10 cellular contexts compared by ENCODE assay signal in genomic region chr20:310645-311044, GRCh38. TPM values are rescaled to one million over a fixed set of nuclear protein-coding genes. Genes with fewer than 3 reads are reported as not detected.
DNase-seq lines count a peak whose midpoint lies in the region; ATAC-seq and TF ChIP-seq lines count a peak whose summit lies in the region.
"Had no signal": no experiment of that assay in that cellular context is flagged by ENCODE, and none has a peak within 500 bp of the region (broad histone marks: within the 10 kb centered on the region; RNA-seq: fewer than 3 reads in every experiment).

No MANE protein-coding gene starts in this region.

- H3K9me3 ChIP-seq in T-helper 17 cell (ENCODE audit: control insufficient read depth, low read length, poor library complexity, severe bottlenecking) (no peaks in the 10 kb centered on the region), skeletal muscle satellite cell (replicated peaks; ENCODE audit: low read length) (no peaks in the 10 kb centered on the region)

- H3K27me3 Mint-ChIP-seq in GM23338 (ENCODE audit: insufficient read depth, low read depth, poor library complexity) (peaks cover 4% of the 10 kb centered on the region), T-helper 17 cell (peaks cover 4% of the 10 kb centered on the region), glutamatergic neuron (ENCODE audit: unreplicated experiment) (peaks cover 3% of the 10 kb centered on the region)

- peaks cover 8% of the 10 kb centered on the region for H3F3A ChIP-seq in GM23338 (replicated peaks; ENCODE audit: low read depth)

- H2AFZ ChIP-seq in GM23338, result no peak overlapping the region

- H3K4me3 Mint-ChIP-seq in GM23338 (peak overlapping the region; percentile 81; the same call in 2 of the 3 replicates), T-helper 17 cell (peak overlapping the region; percentile 62), glutamatergic neuron (ENCODE audit: unreplicated experiment) (peak overlapping the region; percentile 90)

- H3K27ac Mint-ChIP-seq in GM23338 (no peak overlapping the region), T-helper 17 cell (no peak overlapping the region), glutamatergic neuron (ENCODE audit: unreplicated experiment) (peak overlapping the region; percentile 96)

- H3K9me2 ChIP-seq in GM23338 (ENCODE audit: insufficient read depth), result no peaks in the 10 kb centered on the region

- DNase-seq in GM23338 (ENCODE audit: low spot score) (no peak), T-helper 17 cell (no peak), glutamatergic neuron (no peak), NCI-H526 (lab: John Stamatoyannopoulos, UW) (no peak)

- no peaks in the 10 kb centered on the region for H3K79me2 ChIP-seq in GM23338 (replicated peaks; ENCODE audit: insufficient read depth)

- H3K4me2 ChIP-seq in GM23338 (peak overlapping the region; percentile 27), skeletal muscle satellite cell (ENCODE audit: low read length) (peak overlapping the region; percentile 68)

- ATAC-seq in GM23338 (no peak), T-helper 17 cell (no peak), GM21529 (IDR thresholded peaks at IDR 0.05; ENCODE audit: unreplicated experiment) (no peak), GM18907 (IDR thresholded peaks at IDR 0.05; ENCODE audit: unreplicated experiment) (no peak), GM18519 (IDR thresholded peaks at IDR 0.05; ENCODE audit: low FRiP score, unreplicated experiment) (no peak)

- H4K20me1 ChIP-seq in GM23338 (replicated peaks; ENCODE audit: insufficient read depth), result no peaks in the 10 kb centered on the region

- peak overlapping the region; percentile 19 for H3K4me3 ChIP-seq in GM23338
- no peak overlapping the region for H3K4me3 ChIP-seq in skeletal muscle satellite cell (ENCODE audit: low read length)

- peak overlapping the region; percentile 11 for H3K27ac ChIP-seq in GM23338 (ENCODE audit: low read depth)

- H3K9ac ChIP-seq in skeletal muscle satellite cell (ENCODE audit: low read depth, low read length), result no peak overlapping the region

- H3K4me1 ChIP-seq in GM23338 (ENCODE audit: insufficient read depth) (peaks cover 19% of the 10 kb centered on the region), skeletal muscle satellite cell (ENCODE audit: control insufficient read depth, insufficient read depth, low read length) (peaks cover 23% of the 10 kb centered on the region)

- H3K4me1 Mint-ChIP-seq in GM23338 (peaks cover 24% of the 10 kb centered on the region), T-helper 17 cell (peaks cover 10% of the 10 kb centered on the region), glutamatergic neuron (ENCODE audit: low read depth, unreplicated experiment) (peaks cover 10% of the 10 kb centered on the region)

- no peaks in the 10 kb centered on the region; the same call in 2 of the 3 replicates for H3K9me3 Mint-ChIP-seq in GM23338
- peaks cover 2% of the 10 kb centered on the region for H3K9me3 Mint-ChIP-seq in glutamatergic neuron (ENCODE audit: unreplicated experiment)
- H3K9me3 Mint-ChIP-seq: H9 had no signal

- H3K36me3 Mint-ChIP-seq in GM23338 (ENCODE audit: low read depth) (no peaks in the 10 kb centered on the region; the same call in 2 of the 3 replicates), T-helper 17 cell (ENCODE audit: low read depth) (no peaks in the 10 kb centered on the region), glutamatergic neuron (ENCODE audit: unreplicated experiment) (no peaks in the 10 kb centered on the region)

- TF ChIP-seq CTCF in GM23338 (conservative IDR thresholded peaks at IDR 0.05; ENCODE audit: low read depth in 2 of 2), result no peak
- no peak for TF ChIP-seq CTCF in glutamatergic neuron (IDR thresholded peaks at IDR 0.05; ENCODE audit: partially characterized antibody, unreplicated experiment)

- H3K27me3 ChIP-seq in GM23338 (ENCODE audit: insufficient read depth), result no peaks in the 10 kb centered on the region
- no peaks in the 10 kb centered on the region for H3K27me3 ChIP-seq in skeletal muscle satellite cell (ENCODE audit: control insufficient read depth, insufficient read depth, low read length)

- no peaks in the 10 kb centered on the region for H3K36me3 ChIP-seq in GM23338 (ENCODE audit: insufficient read depth)
- H3K36me3 ChIP-seq in skeletal muscle satellite cell (ENCODE audit: insufficient read depth, low read length), result no peaks in the 10 kb centered on the region

TF ChIP-seq in GM23338, 12 proteins besides CTCF, POLR2A, EP300 and RAD21 (continues in another document):
- TF ChIP-seq ETS1 (IDR thresholded peaks at IDR 0.05) (no peak), CREB1 (CRISPR knock-in tag; IDR thresholded peaks at IDR 0.05; ENCODE audit: low read depth) (no peak), NANOG (IDR thresholded peaks at IDR 0.05; ENCODE audit: borderline replicate concordance) (no peak), ZNF114 (CRISPR knock-in tag; IDR thresholded peaks at IDR 0.05) (no peak), STAT1 (IDR thresholded peaks at IDR 0.05; ENCODE audit: unreplicated experiment) (no peak)

RNA-seq across cellular contexts. Expression of gene ZCCHC3, which starts 13.3 kb away (rescaled TPM):
- 65.8 and 66.3 TPM in 2 replicates for total RNA-seq in GM23338 (2014; rRNA removed; shearing (Covaris generic))
- 26.5 and 31.3 TPM in 2 replicates for polyA plus RNA-seq in GM23338 (2016; fragmentation: Nextera tagmentation; extraction: Ambion mirVana)
- total RNA-seq in T-helper 17 cell (10 to 100 TPM; 15.6 to 18.9 TPM), glutamatergic neuron (ENCODE audit: unreplicated experiment) (15.3 TPM)
- total RNA-seq in skeletal muscle satellite cell (2012; rRNA removed), result 3.7 and 4.1 TPM in 2 replicates

RNA-seq across cellular contexts. Expression of gene SOX12, which starts 14.7 kb away (rescaled TPM):
- total RNA-seq in GM23338 (2014; rRNA removed; shearing (Covaris generic)), result 29.0 and 32.0 TPM in 2 replicates
- 14.1 and 16.1 TPM in 2 replicates for polyA plus RNA-seq in GM23338 (2016; fragmentation: Nextera tagmentation; extraction: Ambion mirVana)
- total RNA-seq in T-helper 17 cell (1 to 10 TPM; 5.2 to 8.3 TPM), glutamatergic neuron (ENCODE audit: unreplicated experiment) (67.0 TPM)
- 3.3 and 4.2 TPM in 2 replicates for total RNA-seq in skeletal muscle satellite cell (2012; rRNA removed)

RNA-seq across cellular contexts. Expression of gene C20orf96, which starts 20.1 kb away (rescaled TPM):
- total RNA-seq in GM23338 (2014; rRNA removed; shearing (Covaris generic)), result 14.6 and 17.8 TPM in 2 replicates
- polyA plus RNA-seq in GM23338 (2016; fragmentation: Nextera tagmentation; extraction: Ambion mirVana), result 29.0 and 36.3 TPM in 2 replicates
- total RNA-seq in T-helper 17 cell (1 to 10 TPM; 2.4 to 2.7 TPM), glutamatergic neuron (ENCODE audit: unreplicated experiment) (61.1 TPM)
- total RNA-seq in skeletal muscle satellite cell (2012; rRNA removed), result 1.1 and 1.8 TPM in 2 replicates

RNA-seq across cellular contexts. Expression of gene NRSN2, which starts 36.3 kb away (rescaled TPM):
- total RNA-seq in GM23338 (2014; rRNA removed; shearing (Covaris generic)), result 14.4 and 19.8 TPM in 2 replicates
- 17.9 and 23.2 TPM in 2 replicates for polyA plus RNA-seq in GM23338 (2016; fragmentation: Nextera tagmentation; extraction: Ambion mirVana)
- total RNA-seq in T-helper 17 cell, result under 1 TPM; 0.62 to 0.89 TPM
- 89.3 TPM for total RNA-seq in glutamatergic neuron (ENCODE audit: unreplicated experiment)
- total RNA-seq in skeletal muscle satellite cell (2012; rRNA removed), result 18.0 and 28.8 TPM in 2 replicates

RNA-seq across cellular contexts. Expression of gene DEFB132, which starts 53.1 kb away (rescaled TPM):
- total RNA-seq in GM23338 (2014; rRNA removed; shearing (Covaris generic)), result not detected in 2 replicates
- not detected in 2 replicates for polyA plus RNA-seq in GM23338 (2016; fragmentation: Nextera tagmentation; extraction: Ambion mirVana)
- total RNA-seq in T-helper 17 cell (not detected), glutamatergic neuron (ENCODE audit: unreplicated experiment) (not detected)
- total RNA-seq in skeletal muscle satellite cell (2012; rRNA removed), result not detected in 2 replicates
- total RNA-seq: H9, pulmonary artery endothelial cell had no signal
